Comparison of ENCODE assay signal across 7 cellular contexts in the genomic region with DNA sequence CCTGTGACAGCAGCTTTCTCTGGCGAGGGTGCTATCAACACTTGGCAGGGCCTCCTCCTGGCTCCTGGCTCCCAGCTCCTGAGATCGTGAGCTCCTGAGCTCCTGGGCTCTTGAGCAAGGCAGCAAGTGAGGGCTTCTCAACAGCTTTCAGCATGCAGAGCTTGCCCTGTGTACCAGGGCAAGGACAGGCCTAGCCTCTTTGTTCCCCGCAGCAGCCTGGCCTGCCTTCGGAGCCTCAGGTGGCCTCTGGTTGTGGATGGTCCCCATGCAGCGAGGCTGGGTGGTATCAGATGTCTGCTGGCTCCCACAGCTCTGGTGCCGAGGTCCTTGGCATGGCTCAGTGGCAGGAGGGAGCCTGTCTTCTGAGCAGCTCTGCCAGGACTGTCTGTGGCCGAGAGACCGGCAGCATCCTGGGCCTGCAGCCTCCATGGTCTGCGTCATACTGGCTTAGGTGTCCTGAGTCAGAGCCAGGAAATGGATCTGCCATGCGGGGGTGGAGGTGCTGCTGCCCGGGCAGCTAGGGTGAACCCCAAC. TPM values are rescaled to one million over a fixed set of nuclear protein-coding genes. Genes with fewer than 3 reads are reported as not detected.
DNase-seq lines count a peak whose midpoint lies in the region; ATAC-seq and TF ChIP-seq lines count a peak whose summit lies in the region.

No MANE protein-coding gene starts in this region.

- DNase-seq in cerebellum (ENCODE audit: low spot score) = peak; percentile 80
- DNase-seq in right lobe of liver = peak in 1 of 3 donors; percentile 71
- DNase-seq in tibial nerve (ENCODE audit: low spot score in 2 of 2) = no peak
- DNase-seq in activated T-cell treated with anti-CD3 and anti-CD28 coated beads, Interleukin-2, amount 50 U/mL, for 1 hour = no peak
- no peak for DNase-seq in stimulated activated CD4-positive, alpha-beta T cell treated with anti-CD3 and anti-CD28 coated beads, Interleukin-2, amount 100 ng/mL, for 48 hours

- H3K27me3 ChIP-seq in HUES64 (ENCODE audit: insufficient read depth, low read length) (no peaks in the 10 kb centered on the region), right lobe of liver (no peaks in the 10 kb centered on the region), tibial nerve (no peaks in the 10 kb centered on the region)

- H3K4me1 ChIP-seq in HUES64 (ENCODE audit: insufficient read depth, low read length) (peaks cover 30% of the 10 kb centered on the region), right lobe of liver (peaks cover 0 to 39% (median 23%) of the 10 kb centered on the region in 4 donors), tibial nerve (peaks cover 0 to 98% (median 46%) of the 10 kb centered on the region in 4 donors)

- 82% methylated on average over 11 of the region's 11 CpGs for WGBS in HUES64
- WGBS in right lobe of liver (ENCODE audit: insufficient coverage, low coverage, low lambda C conversion rate, missing lambda C conversion rate) = 13% methylated on average over 2 of the region's 11 CpGs
- 57 to 61% methylated on average over 10 to 11 of the region's 11 CpGs for WGBS in tibial nerve, 2 donors

- peak; percentile 4 to 77 (median 40) for ATAC-seq in right lobe of liver
- no peak for ATAC-seq in HG02678 (IDR thresholded peaks at IDR 0.05; ENCODE audit: unreplicated experiment)

- H3K4me3 ChIP-seq in HUES64 (ENCODE audit: low read length) (no peak overlapping the region), right lobe of liver (no peak overlapping the region), tibial nerve (no peak overlapping the region)

- intact Hi-C loops in right lobe of liver (cut with DNase I) = no loop called here

- no peak for TF ChIP-seq EP300 in tibial nerve (IDR thresholded peaks at IDR 0.05)

- no peak for TF ChIP-seq CTCF in right lobe of liver (IDR thresholded peaks at IDR 0.05)
- TF ChIP-seq CTCF in tibial nerve (IDR thresholded peaks at IDR 0.05) = no peak

- peak overlapping the region; percentile 33; the same call in 1 of the 2 replicates for H3K9ac ChIP-seq in HUES64 (ENCODE audit: low read depth, low read length)

- H3K27ac ChIP-seq in HUES64 (ENCODE audit: low read depth, low read length) (peak overlapping the region; percentile 73), right lobe of liver (no peak overlapping the region), tibial nerve (peak overlapping the region in 3 of 4 donors; percentile 4 to 75 (median 74))

- peaks cover 5% of the 10 kb centered on the region; the same call in 1 of the 2 replicates for H3K36me3 ChIP-seq in HUES64 (ENCODE audit: insufficient read depth, low read length)
- no peaks in the 10 kb centered on the region for H3K36me3 ChIP-seq in right lobe of liver
- H3K36me3 ChIP-seq in tibial nerve = peaks cover 0 to 9% (median 0%) of the 10 kb centered on the region in 3 donors

- no peaks in the 10 kb centered on the region for H3K9me3 ChIP-seq in HUES64 (ENCODE audit: insufficient read depth, low read depth, low read length)
- no peaks in the 10 kb centered on the region for H3K9me3 ChIP-seq in right lobe of liver
- H3K9me3 ChIP-seq in tibial nerve = no peaks in the 10 kb centered on the region

- TF ChIP-seq POLR2A in right lobe of liver (IDR thresholded peaks at IDR 0.05) (no peak), tibial nerve (IDR thresholded peaks at IDR 0.05) (no peak)

RNA-seq across cellular contexts. Expression of a gene that starts 44.2 kb away (rescaled TPM):
- 26.8 TPM for polyA plus RNA-seq in HUES64 (2013, experiment 1 of 2)
- 29.7 TPM for polyA plus RNA-seq in HUES64 (2013, experiment 2 of 2)
- total RNA-seq in cerebellum (53.4 TPM), right lobe of liver (10 to 100 TPM in 5 of 6 experiments, 1 to 10 TPM in 1; 9.9 to 22.8 (median 12.3) TPM), tibial nerve (10 to 100 TPM; 65.5 to 88.2 (median 69.3) TPM)

Comparison
In these comparisons a context has a peak if more than half of its experiments do, and no peak if none do; other contexts are left out.
1. H3K27ac ChIP-seq: peak in HUES64 (single experiment) and tibial nerve (3 of 4); none in right lobe of liver (0 of 3).